ENCODE assay signal across 1 cellular context in the genomic region with DNA sequence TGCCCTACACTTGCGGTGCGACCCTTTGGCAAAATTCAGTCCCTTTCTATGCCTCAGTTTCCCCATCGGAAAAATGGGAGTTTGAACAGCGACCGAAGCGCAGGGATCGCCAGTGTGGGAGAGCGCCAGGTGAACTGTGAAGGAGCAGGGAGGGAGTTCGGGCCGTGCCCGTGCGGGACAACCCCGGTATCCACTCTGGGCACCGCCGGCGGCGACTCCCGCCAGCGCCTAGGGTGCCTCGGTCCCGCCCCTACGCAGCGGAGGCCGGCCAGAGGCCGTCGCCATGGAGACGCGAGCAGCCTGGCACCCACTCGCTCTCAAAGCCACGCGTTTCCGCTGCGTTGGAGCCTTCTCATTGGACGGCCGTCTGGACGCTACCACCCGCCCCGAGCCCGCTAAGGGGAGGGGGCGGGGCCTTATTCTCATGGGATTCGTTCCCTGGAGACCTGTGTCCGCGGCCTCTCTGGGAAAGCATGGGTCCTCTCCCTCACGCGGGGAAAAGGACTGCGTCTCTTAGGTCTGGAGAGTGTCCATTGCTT.
TF ChIP-seq lines count a peak whose summit lies in the region.

No MANE protein-coding gene starts in this region.

TF ChIP-seq in HepG2, 621 proteins besides CTCF, POLR2A, EP300 and RAD21 (continued from another document):
- TF ChIP-seq, protein P1, sequence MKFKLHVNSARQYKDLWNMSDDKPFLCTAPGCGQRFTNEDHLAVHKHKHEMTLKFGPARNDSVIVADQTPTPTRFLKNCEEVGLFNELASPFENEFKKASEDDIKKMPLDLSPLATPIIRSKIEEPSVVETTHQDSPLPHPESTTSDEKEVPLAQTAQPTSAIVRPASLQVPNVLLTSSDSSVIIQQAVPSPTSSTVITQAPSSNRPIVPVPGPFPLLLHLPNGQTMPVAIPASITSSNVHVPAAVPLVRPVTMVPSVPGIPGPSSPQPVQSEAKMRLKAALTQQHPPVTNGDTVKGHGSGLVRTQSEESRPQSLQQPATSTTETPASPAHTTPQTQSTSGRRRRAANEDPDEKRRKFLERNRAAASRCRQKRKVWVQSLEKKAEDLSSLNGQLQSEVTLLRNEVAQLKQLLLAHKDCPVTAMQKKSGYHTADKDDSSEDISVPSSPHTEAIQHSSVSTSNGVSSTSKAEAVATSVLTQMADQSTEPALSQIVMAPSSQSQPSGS (CRISPR knock-in tag; IDR thresholded peaks at IDR 0.05): no peak
- no peak for TF ChIP-seq MEIS2 (CRISPR knock-in tag; IDR thresholded peaks at IDR 0.05)
- TF ChIP-seq, protein P2, sequence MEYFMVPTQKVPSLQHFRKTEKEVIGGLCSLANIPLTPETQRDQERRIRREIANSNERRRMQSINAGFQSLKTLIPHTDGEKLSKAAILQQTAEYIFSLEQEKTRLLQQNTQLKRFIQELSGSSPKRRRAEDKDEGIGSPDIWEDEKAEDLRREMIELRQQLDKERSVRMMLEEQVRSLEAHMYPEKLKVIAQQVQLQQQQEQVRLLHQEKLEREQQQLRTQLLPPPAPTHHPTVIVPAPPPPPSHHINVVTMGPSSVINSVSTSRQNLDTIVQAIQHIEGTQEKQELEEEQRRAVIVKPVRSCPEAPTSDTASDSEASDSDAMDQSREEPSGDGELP (IDR thresholded peaks at IDR 0.05; ENCODE audit: borderline replicate concordance, low read depth): no peak
- TF ChIP-seq BHLHE40 (IDR thresholded peaks at IDR 0.05; ENCODE audit: low read length): peak; percentile 67; the same call in 1 of the 2 replicates
- TF ChIP-seq ZNF607 (CRISPR knock-in tag; IDR thresholded peaks at IDR 0.05; ENCODE audit: borderline replicate concordance): no peak
- TF ChIP-seq, protein P3, sequence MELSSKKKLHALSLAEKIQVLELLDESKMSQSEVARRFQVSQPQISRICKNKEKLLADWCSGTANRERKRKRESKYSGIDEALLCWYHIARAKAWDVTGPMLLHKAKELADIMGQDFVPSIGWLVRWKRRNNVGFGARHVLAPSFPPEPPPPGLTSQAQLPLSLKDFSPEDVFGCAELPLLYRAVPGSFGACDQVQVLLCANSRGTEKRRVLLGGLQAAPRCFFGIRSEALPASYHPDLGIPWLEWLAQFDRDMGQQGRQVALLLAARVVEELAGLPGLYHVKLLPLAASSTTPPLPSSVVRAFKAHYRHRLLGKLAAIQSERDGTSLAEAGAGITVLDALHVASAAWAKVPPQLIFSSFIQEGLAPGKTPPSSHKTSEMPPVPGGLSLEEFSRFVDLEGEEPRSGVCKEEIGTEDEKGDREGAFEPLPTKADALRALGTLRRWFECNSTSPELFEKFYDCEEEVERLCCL (CRISPR knock-in tag; IDR thresholded peaks at IDR 0.05; ENCODE audit: borderline replicate concordance): no peak
- TF ChIP-seq RFX5 (IDR thresholded peaks at IDR 0.05; ENCODE audit: low read depth, low read length): peak; percentile 64
- no peak for TF ChIP-seq ZNF891 (CRISPR knock-in tag; IDR thresholded peaks at IDR 0.05)
- no peak for TF ChIP-seq ZNF709 (CRISPR knock-in tag; IDR thresholded peaks at IDR 0.05)
- no peak for TF ChIP-seq ELF1 (CRISPR knock-in tag; IDR thresholded peaks at IDR 0.05)
TF ChIP-seq in HepG2: peak in this region for 64.
